In genomic region chr1:7888248-7889010, GRCh38 we compare ENCODE assay signal across 25 cellular contexts. TPM values are rescaled to one million over a fixed set of nuclear protein-coding genes. Genes with fewer than 3 reads are reported as not detected.
DNase-seq lines count a peak whose midpoint lies in the region; ATAC-seq and TF ChIP-seq lines count a peak whose summit lies in the region.
"Had no signal": no experiment of that assay in that cellular context is flagged by ENCODE, and none has a peak within 500 bp of the region (broad histone marks: within the 10 kb centered on the region; RNA-seq: fewer than 3 reads in every experiment).

No MANE protein-coding gene starts in this region.

- no peaks in the 10 kb centered on the region for H3K36me3 ChIP-seq in GM23338 (ENCODE audit: insufficient read depth)
- H3K36me3 ChIP-seq: cardiac muscle cell, MG63, neutrophil, thoracic aorta had no signal

- ATAC-seq in GM23338 (no peak), GM21576 (IDR thresholded peaks at IDR 0.05; ENCODE audit: unreplicated experiment) (no peak), HG03045 (IDR thresholded peaks at IDR 0.05; ENCODE audit: unreplicated experiment) (no peak), natural killer cell (no peak)
- ATAC-seq: activated CD4-positive, CD25-positive, alpha-beta regulatory T cell treated with anti-CD3 and anti-CD28 coated beads, Interleukin-2, amount 50 U/mL, for 24 hours; activated naive CD8-positive, alpha-beta T cell treated with anti-CD3 and anti-CD28 coated beads, Interleukin-2, amount 50 U/mL, for 24 hours; HepG2; Panc1 had no signal

- peaks cover 3% of the 10 kb centered on the region; the same call in 1 of the 3 replicates for H3K4me1 Mint-ChIP-seq in GM23338
- no peaks in the 10 kb centered on the region for H3K4me1 Mint-ChIP-seq in activated T-helper 2 cell treated with anti-CD3 and anti-CD28 coated beads, Interferon-gamma antibody, Interleukin-2, Interleukin-4, amounts not matched to agents 10 μg/mL and 5 μg/mL and 100 μg/mL, durations not matched to agents 14 hours and 24 hours and 36 hours (ENCODE audit: low read depth)
- peaks cover 0 to 30% of the 10 kb centered on the region in 2 donors for H3K4me1 Mint-ChIP-seq in natural killer cell

- TF ChIP-seq CTCF in GM23338 (conservative IDR thresholded peaks at IDR 0.05; ENCODE audit: low read depth in 2 of 2), result no peak
- no peak for TF ChIP-seq CTCF in fibroblast of villous mesenchyme (IDR thresholded peaks at IDR 0.05; ENCODE audit: insufficient read depth, low read depth, low read length)
- no peak for TF ChIP-seq CTCF in natural killer cell (IDR thresholded peaks at IDR 0.05)

- H3K36me3 Mint-ChIP-seq in GM23338 (ENCODE audit: low read depth) (no peaks in the 10 kb centered on the region; the same call in 2 of the 3 replicates), natural killer cell (no peaks in the 10 kb centered on the region)
- no peaks in the 10 kb centered on the region for H3K36me3 Mint-ChIP-seq in activated T-helper 2 cell treated with anti-CD3 and anti-CD28 coated beads, Interferon-gamma antibody, Interleukin-2, Interleukin-4, amounts not matched to agents 10 μg/mL and 5 μg/mL and 100 μg/mL, durations not matched to agents 14 hours and 24 hours and 36 hours (ENCODE audit: low read depth)

- no peaks in the 10 kb centered on the region for H3K79me2 ChIP-seq in GM23338 (replicated peaks; ENCODE audit: insufficient read depth)

- intact Hi-C loops in activated T-helper 2 cell treated with anti-CD3 and anti-CD28 coated beads, Interferon-gamma antibody, Interleukin-2, Interleukin-4, amounts not matched to agents 10 μg/mL and 5 μg/mL and 100 μg/mL, durations not matched to agents 14 hours and 24 hours and 36 hours (cut with micrococcal nuclease), result no loop called here
- intact Hi-C loops in natural killer cell (cut with micrococcal nuclease), result no loop called here

- peaks cover 6% of the 10 kb centered on the region for H3K27me3 Mint-ChIP-seq in GM23338 (ENCODE audit: insufficient read depth, low read depth, poor library complexity)
- peaks cover 20% of the 10 kb centered on the region for H3K27me3 Mint-ChIP-seq in activated T-helper 2 cell treated with anti-CD3 and anti-CD28 coated beads, Interferon-gamma antibody, Interleukin-2, Interleukin-4, amounts not matched to agents 10 μg/mL and 5 μg/mL and 100 μg/mL, durations not matched to agents 14 hours and 24 hours and 36 hours (ENCODE audit: low read depth)
- peaks cover 7 to 15% of the 10 kb centered on the region in 2 donors for H3K27me3 Mint-ChIP-seq in natural killer cell (ENCODE audit: low read depth in 2 of 2)

- no peak overlapping the region for H3K4me2 ChIP-seq in GM23338

- no peaks in the 10 kb centered on the region for H3F3A ChIP-seq in GM23338 (replicated peaks; ENCODE audit: low read depth)

- H3K4me3 Mint-ChIP-seq in GM23338 (no peak overlapping the region), natural killer cell (no peak overlapping the region)
- H3K4me3 Mint-ChIP-seq in activated T-helper 2 cell treated with anti-CD3 and anti-CD28 coated beads, Interferon-gamma antibody, Interleukin-2, Interleukin-4, amounts not matched to agents 10 μg/mL and 5 μg/mL and 100 μg/mL, durations not matched to agents 14 hours and 24 hours and 36 hours (ENCODE audit: low read depth), result no peak overlapping the region
- H3K4me3 Mint-ChIP-seq: activated naive CD8-positive, alpha-beta T cell treated with anti-CD3 and anti-CD28 coated beads, Interleukin-2, amount 50 U/mL, for 24 hours; T-helper 2 cell treated with Interferon-gamma antibody and Interleukin-4, amounts not matched to agents 5 μg/mL and 100 μg/mL, for 36 hours had no signal

- no peaks in the 10 kb centered on the region for H3K4me1 ChIP-seq in GM23338 (ENCODE audit: insufficient read depth)

- H3K27ac ChIP-seq in GM23338 (ENCODE audit: low read depth), result no peak overlapping the region
- H3K27ac ChIP-seq: cardiac muscle cell, neutrophil, thoracic aorta had no signal

- H3K4me3 ChIP-seq in GM23338 (no peak overlapping the region), fibroblast of villous mesenchyme (ENCODE audit: low read depth, low read length) (no peak overlapping the region)
- H3K4me3 ChIP-seq: cardiac muscle cell, MG63, thoracic aorta had no signal

- H3K27me3 ChIP-seq in GM23338 (ENCODE audit: insufficient read depth), result no peaks in the 10 kb centered on the region
- H3K27me3 ChIP-seq: cardiac muscle cell, MG63 had no signal

- H3K27ac Mint-ChIP-seq in GM23338 (no peak overlapping the region), natural killer cell (no peak overlapping the region)
- H3K27ac Mint-ChIP-seq in activated T-helper 2 cell treated with anti-CD3 and anti-CD28 coated beads, Interferon-gamma antibody, Interleukin-2, Interleukin-4, amounts not matched to agents 10 μg/mL and 5 μg/mL and 100 μg/mL, durations not matched to agents 14 hours and 24 hours and 36 hours, result no peak overlapping the region
- H3K27ac Mint-ChIP-seq: activated naive CD8-positive, alpha-beta T cell treated with anti-CD3 and anti-CD28 coated beads, Interleukin-2, amount 50 U/mL, for 24 hours; T-helper 2 cell treated with Interferon-gamma antibody and Interleukin-4, amounts not matched to agents 5 μg/mL and 100 μg/mL, for 36 hours had no signal

- H4K20me1 ChIP-seq in GM23338 (replicated peaks; ENCODE audit: insufficient read depth), result no peaks in the 10 kb centered on the region

- DNase-seq in AG08395 (ENCODE audit: low spot score), result peak; percentile 35
- no peak for DNase-seq in GM23338 (ENCODE audit: low spot score)
- peak; percentile 71 for DNase-seq in amniotic epithelial cell (ENCODE audit: low read depth)
- peak; percentile 12 for DNase-seq in fibroblast of villous mesenchyme (ENCODE audit: low read depth)
- no peak for DNase-seq in activated T-helper 2 cell treated with anti-CD3 and anti-CD28 coated beads, Interferon-gamma antibody, Interleukin-2, Interleukin-4, amounts not matched to agents 10 μg/mL and 5 μg/mL and 100 μg/mL, durations not matched to agents 14 hours and 24 hours and 36 hours (ENCODE audit: low spot score)
- DNase-seq in natural killer cell, result no peak
- DNase-seq: activated naive CD8-positive, alpha-beta T cell treated with anti-CD3 and anti-CD28 coated beads, Interleukin-2, amount 50 U/mL, for 24 hours; EL; glutamatergic neuron; MG63; NCI-H1436; NCI-H2171 treated with DMSO at 0.1 percent for 48 hours; NCI-H774 had no signal

- peaks cover 13% of the 10 kb centered on the region for H3K9me2 ChIP-seq in GM23338 (ENCODE audit: insufficient read depth)

- H2AFZ ChIP-seq in GM23338, result 0 out of 2 replicates have a peak overlapping the region, but pooled peaks have one; percentile 14

- H3K9me3 Mint-ChIP-seq in GM23338, result no peaks in the 10 kb centered on the region
- H3K9me3 Mint-ChIP-seq in activated T-helper 2 cell treated with anti-CD3 and anti-CD28 coated beads, Interferon-gamma antibody, Interleukin-2, Interleukin-4, amounts not matched to agents 10 μg/mL and 5 μg/mL and 100 μg/mL, durations not matched to agents 14 hours and 24 hours and 36 hours, result no peaks in the 10 kb centered on the region
- peaks cover 0 to 6% of the 10 kb centered on the region in 2 donors for H3K9me3 Mint-ChIP-seq in natural killer cell
- H3K9me3 Mint-ChIP-seq: T-helper 2 cell treated with Interferon-gamma antibody and Interleukin-4, amounts not matched to agents 5 μg/mL and 100 μg/mL, for 36 hours had no signal

TF ChIP-seq in GM23338, 12 proteins besides CTCF, POLR2A, EP300 and RAD21:
- TF ChIP-seq ETS1 (IDR thresholded peaks at IDR 0.05) (no peak), ZNF114 (CRISPR knock-in tag; IDR thresholded peaks at IDR 0.05) (no peak)

RNA-seq across cellular contexts. Expression of gene UTS2, which starts 35.6 kb away (rescaled TPM):
- not detected in 2 replicates for total RNA-seq in GM23338 (2014; rRNA removed; shearing (Covaris generic))
- not detected in 2 replicates for polyA plus RNA-seq in GM23338 (2016; fragmentation: Nextera tagmentation; extraction: Ambion mirVana)
- total RNA-seq in fibroblast of villous mesenchyme (not detected in 2 replicates), natural killer cell (1 to 10 TPM; 3.9 to 7.7 (median 7.5) TPM)
- not detected in 2 replicates for total RNA-seq in activated T-helper 2 cell treated with anti-CD3 and anti-CD28 coated beads, Interferon-gamma antibody, Interleukin-2, Interleukin-4, amounts not matched to agents 10 μg/mL and 5 μg/mL and 100 μg/mL, durations not matched to agents 14 hours and 24 hours and 36 hours
- total RNA-seq: activated CD8-positive, alpha-beta memory T cell treated with anti-CD3 and anti-CD28 coated beads for 36 hours; cardiac muscle cell; dermis microvascular lymphatic vessel endothelial cell; HepG2; mucosa of gallbladder; thoracic aorta had no signal
- polyA plus RNA-seq: cardiac muscle cell, HepG2 had no signal

RNA-seq across cellular contexts. Expression of gene TNFRSF9, which starts 52.2 kb away (rescaled TPM):
- total RNA-seq in GM23338 (2014; rRNA removed; shearing (Covaris generic)), result not detected in 2 replicates
- not detected in 2 replicates for polyA plus RNA-seq in GM23338 (2016; fragmentation: Nextera tagmentation; extraction: Ambion mirVana)
- total RNA-seq in fibroblast of villous mesenchyme (0.32 and 0.43 TPM in 2 replicates), natural killer cell (1 to 10 TPM; 2.6 to 6.4 (median 4.2) TPM)
- 112 and 115 TPM in 2 replicates for total RNA-seq in activated T-helper 2 cell treated with anti-CD3 and anti-CD28 coated beads, Interferon-gamma antibody, Interleukin-2, Interleukin-4, amounts not matched to agents 10 μg/mL and 5 μg/mL and 100 μg/mL, durations not matched to agents 14 hours and 24 hours and 36 hours
- total RNA-seq: cardiac muscle cell, thoracic aorta had no signal
- polyA plus RNA-seq: cardiac muscle cell, HepG2 had no signal

Comparison
In these comparisons a context has a peak if more than half of its experiments do, and no peak if none do; other contexts are left out.
1. DNase-seq: peak in AG08395 (single experiment), amniotic epithelial cell (single experiment) and fibroblast of villous mesenchyme (single experiment); none in GM23338 (single experiment), activated T-helper 2 cell treated with anti-CD3 and anti-CD28 coated beads, Interferon-gamma antibody, Interleukin-2, Interleukin-4, amounts not matched to agents 10 μg/mL and 5 μg/mL and 100 μg/mL, durations not matched to agents 14 hours and 24 hours and 36 hours (single experiment) and natural killer cell (single experiment).
2. RNA of gene TNFRSF9, which starts 52.2 kb away (total RNA-seq): 112 to 115 TPM in activated T-helper 2 cell treated with anti-CD3 and anti-CD28 coated beads, Interferon-gamma antibody, Interleukin-2, Interleukin-4, amounts not matched to agents 10 μg/mL and 5 μg/mL and 100 μg/mL, durations not matched to agents 14 hours and 24 hours and 36 hours; 2.6 to 6.4 TPM in natural killer cell, 0.32 to 0.43 TPM in fibroblast of villous mesenchyme and not detected in GM23338; every median in the first group is over 10 times any median in the second.